10 cellular contexts compared by ENCODE assay signal in genomic region chr11:62603072-62603408, GRCh38. TPM values are rescaled to one million over a fixed set of nuclear protein-coding genes. Genes with fewer than 3 reads are reported as not detected.
DNase-seq lines count a peak whose midpoint lies in the region; ATAC-seq and TF ChIP-seq lines count a peak whose summit lies in the region.
"Had no signal": no experiment of that assay in that cellular context is flagged by ENCODE, and none has a peak within 500 bp of the region (broad histone marks: within the 10 kb centered on the region; RNA-seq: fewer than 3 reads in every experiment).

No MANE protein-coding gene starts in this region.

- H3K9me3 ChIP-seq in iPS-20b (ENCODE audit: insufficient read depth, low read depth, low read length) (no peaks in the 10 kb centered on the region), stomach (no peaks in the 10 kb centered on the region)
- H3K9me3 ChIP-seq: BE2C had no signal

- H3K4me1 Mint-ChIP-seq in activated naive CD8-positive, alpha-beta T cell treated with anti-CD3 and anti-CD28 coated beads, Interleukin-2, amount 50 U/mL, for 24 hours, result peaks cover 52% of the 10 kb centered on the region

- 52 to 68% (median 59%) methylated on average over 4 to 13 of the region's 13 CpGs for WGBS in stomach, 5 donors

- peak overlapping the region; percentile 6 for H3K27ac Mint-ChIP-seq in activated naive CD8-positive, alpha-beta T cell treated with anti-CD3 and anti-CD28 coated beads, Interleukin-2, amount 50 U/mL, for 24 hours

- no peak overlapping the region for H3K27ac ChIP-seq in iPS-20b (ENCODE audit: low read length)
- peak overlapping the region in 4 of 5 donors; percentile 96 to 98 (median 97) for H3K27ac ChIP-seq in stomach
- H3K27ac ChIP-seq: HL-60 had no signal

- H3K9ac ChIP-seq in iPS-20b (ENCODE audit: low read depth, low read length), result peak overlapping the region; percentile 87; the same call in 1 of the 2 replicates

- no peak for ATAC-seq in activated naive CD8-positive, alpha-beta T cell treated with anti-CD3 and anti-CD28 coated beads, Interleukin-2, amount 50 U/mL, for 24 hours
- ATAC-seq in GM21423 (IDR thresholded peaks at IDR 0.05; ENCODE audit: unreplicated experiment), result no peak

- intact Hi-C loops in stomach (cut with DNase I; ENCODE audit: low total_unique reads), result no loop called here

- H3K27me3 Mint-ChIP-seq in activated naive CD8-positive, alpha-beta T cell treated with anti-CD3 and anti-CD28 coated beads, Interleukin-2, amount 50 U/mL, for 24 hours, result peaks cover 2% of the 10 kb centered on the region

- peak overlapping the region; percentile 96; the same call in 1 of the 2 replicates for H3K4me3 ChIP-seq in iPS-20b (ENCODE audit: low read length)
- H3K4me3 ChIP-seq in stomach, result peak overlapping the region; percentile 69 to 100 (median 86)

- H3K27me3 ChIP-seq in iPS-20b (ENCODE audit: insufficient read depth, low read length) (peaks cover 26% of the 10 kb centered on the region), stomach (no peaks in the 10 kb centered on the region)
- H3K27me3 ChIP-seq: BE2C had no signal

- DNase-seq in NCI-H748 (lab: John Stamatoyannopoulos, UW; ENCODE audit: unreplicated experiment) (peak; percentile 62), NCI-H748 treated with DMSO at 0.1 percent for 48 hours (lab: John Stamatoyannopoulos, UW) (no peak), stomach (no peak), dermis blood vessel endothelial cell (no peak), NCI-H1436 (lab: John Stamatoyannopoulos, UW) (no peak)
- no peak for DNase-seq in activated naive CD8-positive, alpha-beta T cell treated with anti-CD3 and anti-CD28 coated beads, Interleukin-2, amount 50 U/mL, for 24 hours
- DNase-seq: BE2C had no signal

- H3K9me3 Mint-ChIP-seq in activated naive CD8-positive, alpha-beta T cell treated with anti-CD3 and anti-CD28 coated beads, Interleukin-2, amount 50 U/mL, for 24 hours, result no peaks in the 10 kb centered on the region

- TF ChIP-seq EP300 in stomach (IDR thresholded peaks at IDR 0.05), result no peak

- peaks cover 64% of the 10 kb centered on the region for H3K36me3 Mint-ChIP-seq in activated naive CD8-positive, alpha-beta T cell treated with anti-CD3 and anti-CD28 coated beads, Interleukin-2, amount 50 U/mL, for 24 hours (ENCODE audit: low read depth)

- no peak for TF ChIP-seq CTCF in stomach (IDR thresholded peaks at IDR 0.05)

- peaks cover 23% of the 10 kb centered on the region for H3K4me1 ChIP-seq in iPS-20b (ENCODE audit: insufficient read depth, low read length)
- H3K4me1 ChIP-seq in stomach, result peaks cover 29 to 62% (median 40%) of the 10 kb centered on the region in 4 donors
- H3K4me1 ChIP-seq: BE2C had no signal

- peaks cover 19% of the 10 kb centered on the region for H3K36me3 ChIP-seq in iPS-20b (ENCODE audit: insufficient read depth, low read depth, low read length)
- peaks cover 17 to 58% (median 48%) of the 10 kb centered on the region in 4 donors for H3K36me3 ChIP-seq in stomach

- peak overlapping the region; percentile 46 for H3K4me3 Mint-ChIP-seq in activated naive CD8-positive, alpha-beta T cell treated with anti-CD3 and anti-CD28 coated beads, Interleukin-2, amount 50 U/mL, for 24 hours

- no peak for TF ChIP-seq POLR2A in stomach (IDR thresholded peaks at IDR 0.05)

RNA-seq across cellular contexts. Expression of gene MTA2, which starts 1.4 kb away (rescaled TPM):
- 100 to 1,000 TPM in 1 of 5 donors, 10 to 100 TPM in 4; 53.9 to 110 (median 85.3) TPM for total RNA-seq in stomach
- polyA plus RNA-seq in stomach, result 10 to 100 TPM; 32.8 to 44.6 (median 34.7) TPM
- 190 and 209 TPM in 2 replicates for total RNA-seq in dermis blood vessel endothelial cell

RNA-seq across cellular contexts. Expression of gene EML3, which starts 9.5 kb away (rescaled TPM):
- total RNA-seq in stomach (100 to 1,000 TPM in 1 of 5 donors, 10 to 100 TPM in 4; 24.4 to 112 (median 51.8) TPM), dermis blood vessel endothelial cell (40.2 and 42.1 TPM in 2 replicates)
- polyA plus RNA-seq in stomach, result 10 to 100 TPM; 68.1 to 71.3 (median 69.2) TPM

RNA-seq across cellular contexts. Expression of gene ROM1, which starts 10.0 kb away (rescaled TPM):
- 1 to 10 TPM in 3 of 5 donors, under 1 TPM in 1, not detected in 1; 0.29 to 5.8 (median 2.8) TPM for total RNA-seq in stomach
- 10 to 100 TPM in 1 of 3 donors, 1 to 10 TPM in 2; 4.6 to 13.0 (median 5.1) TPM for polyA plus RNA-seq in stomach
- 5.4 and 5.6 TPM in 2 replicates for total RNA-seq in dermis blood vessel endothelial cell

RNA-seq across cellular contexts. Expression of gene TUT1, which starts 11.7 kb away (rescaled TPM):
- total RNA-seq in stomach (10 to 100 TPM in 3 of 5 donors, 1 to 10 TPM in 2; 6.1 to 36.2 (median 12.3) TPM), dermis blood vessel endothelial cell (13.8 and 15.1 TPM in 2 replicates)
- polyA plus RNA-seq in stomach, result 10 to 100 TPM; 13.3 to 18.9 (median 16.3) TPM

RNA-seq across cellular contexts. Expression of gene B3GAT3, which starts 18.7 kb away (rescaled TPM):
- 10 to 100 TPM in 4 of 5 donors, 1 to 10 TPM in 1; 5.2 to 50.8 (median 13.8) TPM for total RNA-seq in stomach
- 10 to 100 TPM; 18.5 to 38.8 (median 27.6) TPM for polyA plus RNA-seq in stomach
- total RNA-seq in dermis blood vessel endothelial cell, result 16.2 and 18.2 TPM in 2 replicates
